Comparison of ENCODE assay signal across 19 cellular contexts in genomic region chr20:54148947-54149764, GRCh38. TPM values are rescaled to one million over a fixed set of nuclear protein-coding genes. Genes with fewer than 3 reads are reported as not detected.
DNase-seq lines count a peak whose midpoint lies in the region; ATAC-seq and TF ChIP-seq lines count a peak whose summit lies in the region.
"Had no signal": no experiment of that assay in that cellular context is flagged by ENCODE, and none has a peak within 500 bp of the region (broad histone marks: within the 10 kb centered on the region; RNA-seq: fewer than 3 reads in every experiment).

No MANE protein-coding gene starts in this region.

- H3K27me3 Mint-ChIP-seq in neural progenitor cell (ENCODE audit: insufficient read depth, low read depth), result peaks cover 3% of the 10 kb centered on the region

- H3K4me1 ChIP-seq in HCT116 (ENCODE audit: control insufficient read depth in 1 of 2, insufficient read depth in 2 of 2, low read length in 2 of 2) (peaks cover 58 to 82% of the 10 kb centered on the region in 2 experiments), neural progenitor cell (no peaks in the 10 kb centered on the region)
- H3K4me1 ChIP-seq: left lung had no signal

- TF ChIP-seq CTCF in HCT116 (IDR thresholded peaks at IDR 0.05 in 2 of 3, conservative IDR thresholded peaks at IDR 0.05 in 1 of 3; ENCODE audit: borderline replicate concordance in 1 of 3, insufficient read depth in 1 of 3, low read depth in 2 of 3, low read length in 2 of 3) (no peak), neural progenitor cell (IDR thresholded peaks at IDR 0.05) (no peak), GM13976 (IDR thresholded peaks at IDR 0.05; ENCODE audit: borderline replicate concordance, control extremely low read depth, extremely low read depth, insufficient read depth, missing control alignments) (no peak)

- H3K79me2 ChIP-seq in HCT116 (ENCODE audit: insufficient read depth, low read length) (no peaks in the 10 kb centered on the region), neural progenitor cell (ENCODE audit: low read depth) (no peaks in the 10 kb centered on the region)

- H3K36me3 ChIP-seq in HCT116 (ENCODE audit: control insufficient read depth in 1 of 2, insufficient read depth in 2 of 2, low read length in 2 of 2), result peaks cover 4 to 5% of the 10 kb centered on the region in 2 experiments; a peak in 2 of 4 replicates
- no peaks in the 10 kb centered on the region for H3K36me3 ChIP-seq in neural progenitor cell
- H3K36me3 ChIP-seq: left lung had no signal

- peak; percentile 90 for ATAC-seq in HCT116
- no peak for ATAC-seq in GM21717 (IDR thresholded peaks at IDR 0.05; ENCODE audit: unreplicated experiment)
- no peak for ATAC-seq in HG03097 (IDR thresholded peaks at IDR 0.05; ENCODE audit: low FRiP score, unreplicated experiment)
- ATAC-seq: left lung, natural killer cell had no signal

- H3K9me3 Mint-ChIP-seq in neural progenitor cell, result no peaks in the 10 kb centered on the region
- H3K9me3 Mint-ChIP-seq: activated CD4-positive, alpha-beta T cell treated with anti-CD3 and anti-CD28 coated beads, Interleukin-2, amount 10 ng/mL, durations not matched to agents 7 days and 5 days; natural killer cell had no signal

- no peaks in the 10 kb centered on the region for H3K9me3 ChIP-seq in HCT116 (ENCODE audit: control insufficient read depth in 1 of 2, insufficient read depth in 1 of 2, low read depth in 1 of 2, low read length in 2 of 2)
- H3K9me3 ChIP-seq in neural progenitor cell (ENCODE audit: low read depth), result no peaks in the 10 kb centered on the region
- H3K9me3 ChIP-seq: left lung had no signal

- H2AFZ ChIP-seq in HCT116 (ENCODE audit: low read depth, low read length, poor library complexity, severe bottlenecking), result peak overlapping the region; percentile 80
- H2AFZ ChIP-seq in neural progenitor cell (replicated peaks), result no peak overlapping the region

- no peak for TF ChIP-seq POLR2A in HCT116 (IDR thresholded peaks at IDR 0.05; ENCODE audit: borderline replicate concordance, extremely low read depth, insufficient read depth, insufficient read length)

- H3K9me2 ChIP-seq in HCT116 (ENCODE audit: insufficient read depth), result no peaks in the 10 kb centered on the region

- 0 out of 4 replicates have a peak overlapping the region, but pooled peaks of 1 of the 2 experiments have one; percentile 14 for H3K4me3 ChIP-seq in HCT116 (replicated peaks in 1 of 2; ENCODE audit: low read depth in 1 of 2, low read length in 2 of 2)
- no peak overlapping the region for H3K4me3 ChIP-seq in neural progenitor cell
- H3K4me3 ChIP-seq: left lung had no signal

- H3K9ac ChIP-seq in HCT116 (ENCODE audit: low read length) (peak overlapping the region; percentile 38), neural progenitor cell (no peak overlapping the region)

- DNase-seq in HCT116 (ENCODE audit: low read depth, low spot score) (peak; percentile 93), NCI-H2029 treated with DMSO at 0.1 percent for 48 hours (lab: John Stamatoyannopoulos, UW) (peak; percentile 27), T47D (ENCODE audit: low read depth in 1 of 2, low spot score in 1 of 2) (peak; percentile 45 to 81), mucosa of gallbladder (ENCODE audit: low spot score) (peak; percentile 75), neural progenitor cell (ENCODE audit: low spot score) (no peak), GM13976 (ENCODE audit: low spot score) (no peak)
- DNase-seq: activated CD4-positive, alpha-beta T cell treated with anti-CD3 and anti-CD28 coated beads, Interleukin-2, amount 10 ng/mL, durations not matched to agents 7 days and 5 days; activated T-cell treated with anti-CD3 and anti-CD28 coated beads, Interleukin-2, amount 50 U/mL, for 48 hours; amniotic stem cell; C1 segment of cervical spinal cord; erythroblast; head of caudate nucleus; left lung; natural killer cell; NCI-H524 treated with DMSO at 0.1 percent for 48 hours had no signal

- H3K27ac ChIP-seq in HCT116 (ENCODE audit: low read depth, low read length), result peak overlapping the region; percentile 86
- no peak overlapping the region for H3K27ac ChIP-seq in neural progenitor cell
- H3K27ac ChIP-seq: left lung had no signal

- H3K27me3 ChIP-seq in HCT116 (ENCODE audit: insufficient read depth, low read length) (no peaks in the 10 kb centered on the region), neural progenitor cell (no peaks in the 10 kb centered on the region)

- TSS peak; percentile 85 for BruUV-seq in HCT116 (replicated peaks; lab: Mats Ljungman, UMichigan)

- no peaks in the 10 kb centered on the region for H3K36me3 Mint-ChIP-seq in neural progenitor cell
- H3K36me3 Mint-ChIP-seq: natural killer cell had no signal

- no peak for TF ChIP-seq RAD21 in HCT116 (IDR thresholded peaks at IDR 0.05; ENCODE audit: low read depth)

- CTCF ChIA-PET in HCT116 (lab: Charles Lee), result interaction anchor here (0.7 to 2.1 kb wide), 5 partner anchors 10 to 59 kb away, joined by 3 to 5 read pairs (median 4); partner anchors contain the start of gene PFDN4

- H3K27ac Mint-ChIP-seq in neural progenitor cell, result no peak overlapping the region
- H3K27ac Mint-ChIP-seq: activated CD4-positive, alpha-beta T cell treated with anti-CD3 and anti-CD28 coated beads, Interleukin-2, amount 10 ng/mL, durations not matched to agents 7 days and 5 days; natural killer cell had no signal

- H3F3A ChIP-seq in neural progenitor cell (ENCODE audit: low read depth), result no peaks in the 10 kb centered on the region

- no peaks in the 10 kb centered on the region for H4K20me1 ChIP-seq in HCT116 (ENCODE audit: insufficient read depth)
- no peaks in the 10 kb centered on the region for H4K20me1 ChIP-seq in neural progenitor cell (ENCODE audit: low read depth)

- H3K4me2 ChIP-seq in HCT116 (ENCODE audit: low read length), result peak overlapping the region; percentile 55
- no peak overlapping the region for H3K4me2 ChIP-seq in neural progenitor cell

- in situ Hi-C loops in T47D (cut with HindIII; ENCODE audit: low pct_unique_long_range_greater_than_20kb, low sequenced_read_pairs), result no loop called here
- in situ Hi-C loops in GM13976 (cut with MboI; ENCODE audit: low sequenced_read_pairs, unreplicated experiment), result no loop called here

- intact Hi-C loops in HCT116 (cut with micrococcal nuclease), result no loop called here

- POLR2A ChIA-PET in HCT116 (lab: Charles Lee), result interaction anchor here (1.0 to 1.2 kb wide), 3 partner anchors 10 to 20 kb away, joined by 3 to 6 read pairs (median 4); no protein-coding TSS in a partner anchor

- H3K4me3 Mint-ChIP-seq in neural progenitor cell, result no peak overlapping the region
- H3K4me3 Mint-ChIP-seq: activated CD4-positive, alpha-beta T cell treated with anti-CD3 and anti-CD28 coated beads, Interleukin-2, amount 10 ng/mL, durations not matched to agents 7 days and 5 days; natural killer cell had no signal

- no peaks in the 10 kb centered on the region for H3K4me1 Mint-ChIP-seq in neural progenitor cell
- H3K4me1 Mint-ChIP-seq: activated CD4-positive, alpha-beta T cell treated with anti-CD3 and anti-CD28 coated beads, Interleukin-2, amount 10 ng/mL, durations not matched to agents 7 days and 5 days; natural killer cell had no signal

- RAD21 ChIA-PET in HCT116 (lab: Charles Lee; ENCODE audit: low non-redundant PET in 1 of 2, low total read pairs in 2 of 2, uncharacterized antibody in 2 of 2, unreplicated experiment in 2 of 2), result interaction anchor here in 1 of 2 experiments (1.1 kb wide), 1 partner anchor 17 kb away, joined by 5 read pairs; no protein-coding TSS in a partner anchor

TF ChIP-seq in HCT116, 20 proteins besides CTCF, POLR2A, EP300 and RAD21 (continues in another document):
- TF ChIP-seq EGR1 (IDR thresholded peaks at IDR 0.05; ENCODE audit: low read depth) (no peak), TCF7L2 (IDR thresholded peaks at IDR 0.05; ENCODE audit: borderline replicate concordance, extremely low read depth, insufficient read depth, insufficient read length) (peak; percentile 55), ZNF274 (IDR thresholded peaks at IDR 0.05; ENCODE audit: low read depth, low read length) (no peak), CBX3 (IDR thresholded peaks at IDR 0.05; ENCODE audit: low read depth) (peak; percentile 90), SRF (IDR thresholded peaks at IDR 0.05; ENCODE audit: low read depth) (peak; percentile 86), YY1 (IDR thresholded peaks at IDR 0.05; ENCODE audit: extremely low read depth, insufficient replicate concordance, low read depth, low read length) (no peak), ZFX (IDR thresholded peaks at IDR 0.05) (no peak), MAX (IDR thresholded peaks at IDR 0.05) (peak; percentile 82), FOSL1 (IDR thresholded peaks at IDR 0.05; ENCODE audit: low read depth) (no peak), ATF3 (IDR thresholded peaks at IDR 0.05) (no peak), SP1 (IDR thresholded peaks at IDR 0.05; ENCODE audit: low read depth) (peak; percentile 73), ZBTB33 (IDR thresholded peaks at IDR 0.05; ENCODE audit: extremely low read depth, insufficient replicate concordance, low read length) (no peak)

RNA-seq across cellular contexts. Expression of gene CYP24A1, which starts 24.6 kb away (rescaled TPM):
- total RNA-seq in HCT116 (2021; ENCODE audit: unreplicated experiment), result 267 TPM
- 18.9 and 34.6 TPM in 2 replicates for polyA plus RNA-seq in HCT116 (2012)
- total RNA-seq in mucosa of gallbladder, result not detected
- total RNA-seq in neural progenitor cell (ENCODE audit: low replicate concordance), result not detected in 2 replicates
- total RNA-seq: activated CD4-positive, alpha-beta T cell treated with anti-CD3 and anti-CD28 coated beads, Interleukin-2, amount 10 ng/mL, durations not matched to agents 7 days and 5 days; chondrocyte; T-helper 2 cell treated with Interferon-gamma antibody and Interleukin-4, amounts not matched to agents 100 ng/mL and 5 ng/mL, for 36 hours had no signal

RNA-seq across cellular contexts. Expression of gene PFDN4, which starts 58.7 kb away (rescaled TPM):
- total RNA-seq in HCT116 (2021; ENCODE audit: unreplicated experiment) (71.5 TPM), mucosa of gallbladder (22.2 TPM), neural progenitor cell (ENCODE audit: low replicate concordance) (198 and 597 TPM in 2 replicates)
- polyA plus RNA-seq in HCT116 (2012), result 18.5 and 39.9 TPM in 2 replicates

Comparison
In these comparisons a context has a peak if more than half of its experiments do, and no peak if none do; other contexts are left out.
1. DNase-seq: peak in HCT116 (single experiment), NCI-H2029 treated with DMSO at 0.1 percent for 48 hours (single experiment), T47D (2 of 2) and mucosa of gallbladder (single experiment); none in neural progenitor cell (single experiment) and GM13976 (single experiment).
2. RNA of gene CYP24A1, which starts 24.6 kb away (total RNA-seq): 267 TPM in HCT116 (single experiment); not detected in mucosa of gallbladder (single experiment) and not detected in neural progenitor cell; every median in the first group is over 100 times any median in the second.